18 cellular contexts compared by ENCODE assay signal in genomic region chr9:134278974-134279640, GRCh38. TPM values are rescaled to one million over a fixed set of nuclear protein-coding genes. Genes with fewer than 3 reads are reported as not detected.
DNase-seq lines count a peak whose midpoint lies in the region; ATAC-seq, FAIRE-seq and TF ChIP-seq lines count a peak whose summit lies in the region.
"Had no signal": no experiment of that assay in that cellular context is flagged by ENCODE, and none has a peak within 500 bp of the region (broad histone marks: within the 10 kb centered on the region; RNA-seq: fewer than 3 reads in every experiment).

No MANE protein-coding gene starts in this region.

- H3K18ac ChIP-seq in trophoblast cell (ENCODE audit: low read length) = no peak overlapping the region

- intact Hi-C loops in K562 (cut with micrococcal nuclease) = no loop called here

- H3K9me3 ChIP-seq in K562 (replicated peaks; ENCODE audit: control insufficient read depth, insufficient read depth, low read depth, low read length) = peaks cover 4% of the 10 kb centered on the region
- peaks cover 17% of the 10 kb centered on the region for H3K9me3 ChIP-seq in trophoblast cell (ENCODE audit: insufficient read depth, low read depth, low read length)
- H3K9me3 ChIP-seq: HAP-1 had no signal

- in situ Hi-C loops in K562 (cut with MboI) = no loop called here

- H2AK5ac ChIP-seq in trophoblast cell (ENCODE audit: low read length) = no peak overlapping the region

- H3K9me1 ChIP-seq in K562 (ENCODE audit: control insufficient read depth, insufficient read depth, low read length) = no peaks in the 10 kb centered on the region

- WGBS in K562 (ENCODE audit: insufficient coverage, low coverage, missing lambda C conversion rate) = 3% methylated on average over 8 of the region's 8 CpGs
- WGBS in trophoblast cell (ENCODE audit: extremely low coverage, insufficient coverage, insufficient read length) = 100% methylated on average over 5 of the region's 8 CpGs

- no peak overlapping the region for H3K4ac ChIP-seq in trophoblast cell (ENCODE audit: low read depth, low read length)

- H3K79me2 ChIP-seq in K562 (ENCODE audit: control insufficient read depth, insufficient read depth, low read length) = no peaks in the 10 kb centered on the region
- no peaks in the 10 kb centered on the region for H3K79me2 ChIP-seq in trophoblast cell (ENCODE audit: control insufficient read depth, insufficient read depth, low read length, poor library complexity)

- no peaks in the 10 kb centered on the region for H3K9me3 Mint-ChIP-seq in nephron progenitor cell

- H2BK120ac ChIP-seq in trophoblast cell (ENCODE audit: insufficient read depth, low read length, poor library complexity) = no peak overlapping the region

- no peak overlapping the region for H3K27ac Mint-ChIP-seq in nephron progenitor cell
- H3K27ac Mint-ChIP-seq: CD14-positive monocyte; CD4-positive, alpha-beta memory T cell had no signal

- DNase-seq in GM12891 (ENCODE audit: insufficient read length, low spot score) = no peak
- no peak for DNase-seq in HTR-8/SVneo (ENCODE audit: insufficient read length, low spot score)
- no peak for DNase-seq in K562 (ENCODE audit: extremely low read depth in 1 of 4, low spot score in 3 of 4)
- no peak for DNase-seq in trophoblast cell
- DNase-seq in activated CD4-positive, alpha-beta T cell treated with anti-CD3 and anti-CD28 coated beads for 1 hour = no peak
- no peak for DNase-seq in nephron progenitor cell
- DNase-seq in DMS114 treated with DMSO at 0.1 percent for 48 hours (lab: John Stamatoyannopoulos, UW; ENCODE audit: unreplicated experiment) = no peak
- DNase-seq: 8988T; CD4-positive, alpha-beta memory T cell; DMS79 treated with DMSO at 0.1 percent for 48 hours; GF-D8; GOT3 had no signal

- no peak overlapping the region for H3K9ac ChIP-seq in K562 (ENCODE audit: insufficient read depth in 1 of 2, low read depth in 2 of 2, low read length in 2 of 2)
- H3K9ac ChIP-seq in trophoblast cell (ENCODE audit: low read length) = no peak overlapping the region
- H3K9ac ChIP-seq: BLaER1, KMS-11 had no signal

- TF ChIP-seq POLR2A in GM12891 (IDR thresholded peaks at IDR 0.05; ENCODE audit: low read depth, low read length) (no peak), K562 (conservative IDR thresholded peaks at IDR 0.05) (no peak)

- H3K27ac ChIP-seq in K562 (ENCODE audit: extremely low read depth, low read depth, low read length) (no peak overlapping the region), trophoblast cell (ENCODE audit: low read depth, low read length) (no peak overlapping the region)
- H3K27ac ChIP-seq: BLaER1, HL-60, KMS-11 had no signal

- H3K4me1 ChIP-seq in K562 (replicated peaks in 1 of 2; ENCODE audit: control insufficient read depth in 2 of 2, insufficient read depth in 2 of 2, low read length in 2 of 2) (peaks cover 0 to 17% of the 10 kb centered on the region in 2 experiments; a peak in 4 of 5 replicates), trophoblast cell (ENCODE audit: control insufficient read depth in 1 of 2, insufficient read depth in 2 of 2, low read length in 2 of 2) (no peaks in the 10 kb centered on the region)
- H3K4me1 ChIP-seq: HAP-1 had no signal

- no peak overlapping the region for H2BK5ac ChIP-seq in trophoblast cell (ENCODE audit: low read depth, low read length, poor library complexity)

- H3K14ac ChIP-seq in trophoblast cell (ENCODE audit: low read length) = no peak overlapping the region

- H3K79me1 ChIP-seq in trophoblast cell (ENCODE audit: low read length) = no peaks in the 10 kb centered on the region

- no peak for TF ChIP-seq RAD21 in K562 (CRISPR knock-in tag; conservative IDR thresholded peaks at IDR 0.05 in 1 of 2, IDR thresholded peaks at IDR 0.05 in 1 of 2)

- H3K36me3 ChIP-seq in K562 (ENCODE audit: control insufficient read depth, insufficient read depth, low read length) (no peaks in the 10 kb centered on the region), trophoblast cell (ENCODE audit: control insufficient read depth in 1 of 2, insufficient read depth in 2 of 2, low read length in 2 of 2) (no peaks in the 10 kb centered on the region)
- H3K36me3 ChIP-seq: BLaER1, HAP-1 had no signal

- peaks cover 12 to 79% of the 10 kb centered on the region in 2 experiments; a peak in 4 of 5 replicates for H3K27me3 ChIP-seq in K562 (ENCODE audit: control insufficient read depth in 2 of 2, insufficient read depth in 2 of 2, low read length in 2 of 2)
- no peaks in the 10 kb centered on the region for H3K27me3 ChIP-seq in trophoblast cell (ENCODE audit: insufficient read depth, low read length)
- H3K27me3 ChIP-seq: BLaER1 had no signal

- H3K4me3 Mint-ChIP-seq in nephron progenitor cell = no peak overlapping the region
- H3K4me3 Mint-ChIP-seq: CD14-positive monocyte; CD4-positive, alpha-beta memory T cell had no signal

- H4K8ac ChIP-seq in trophoblast cell (ENCODE audit: low read depth, low read length) = no peak overlapping the region

- CTCF ChIA-PET in K562 (lab: Yijun Ruan, JAX; ENCODE audit: low intra/inter-chr PET ratio) = no interaction called here

- H3K4me2 ChIP-seq in K562 (ENCODE audit: insufficient read depth, low read length) (no peak overlapping the region), trophoblast cell (ENCODE audit: low read length) (no peak overlapping the region)
- H3K4me2 ChIP-seq: BLaER1, KMS-11 had no signal

- H4K20me1 ChIP-seq in K562 (replicated peaks; ENCODE audit: control insufficient read depth, insufficient read depth, low read length) = peaks cover 6% of the 10 kb centered on the region; the same call in 1 of the 2 replicates
- H4K20me1 ChIP-seq: BLaER1 had no signal

- peaks cover 26% of the 10 kb centered on the region for H3K27me3 Mint-ChIP-seq in nephron progenitor cell (ENCODE audit: low read depth, poor library complexity)

- BruUV-seq in K562 (replicated peaks; lab: Mats Ljungman, UMichigan) = no TSS peak

- H3K4me3 ChIP-seq in K562 = no peak overlapping the region
- H3K4me3 ChIP-seq in trophoblast cell (ENCODE audit: low read depth, low read length) = peak overlapping the region; percentile 25
- H3K4me3 ChIP-seq: BLaER1, HAP-1 had no signal

- ATAC-seq in K562 = no peak

- peaks cover 25% of the 10 kb centered on the region for H3K4me1 Mint-ChIP-seq in nephron progenitor cell
- H3K4me1 Mint-ChIP-seq: CD4-positive, alpha-beta memory T cell had no signal

- no peak overlapping the region for H4K91ac ChIP-seq in trophoblast cell (ENCODE audit: low read depth, low read length)

- TF ChIP-seq EP300 in K562 (IDR thresholded peaks at IDR 0.05; ENCODE audit: low read length) = no peak

- no peak overlapping the region for H4K12ac ChIP-seq in trophoblast cell (ENCODE audit: low read depth, low read length)

- FAIRE-seq in GM12891 (lab: Jason Lieb, UNC) (peak; percentile 78), HTR-8/SVneo (lab: Jason Lieb, UNC) (peak; percentile 95), K562 (lab: Jason Lieb, UNC) (peak; percentile 40)
- FAIRE-seq: GM19239 had no signal

- POLR2A ChIA-PET in K562 (lab: Yijun Ruan, JAX) = no interaction called here

- no peak overlapping the region for H2AFZ ChIP-seq in K562 (ENCODE audit: low read depth, low read length)
- H2AFZ ChIP-seq in trophoblast cell (ENCODE audit: insufficient read depth, low read length, poor library complexity) = no peak overlapping the region

- no peak for TF ChIP-seq CTCF in K562 (IDR thresholded peaks at IDR 0.05 in 2 of 3, conservative IDR thresholded peaks at IDR 0.05 in 1 of 3; ENCODE audit: insufficient read depth in 2 of 3, low read depth in 1 of 3, low read length in 3 of 3)
- no peak for TF ChIP-seq CTCF in nephron progenitor cell (IDR thresholded peaks at IDR 0.05)

- no peaks in the 10 kb centered on the region for H3K36me3 Mint-ChIP-seq in nephron progenitor cell (ENCODE audit: low read depth)
- H3K36me3 Mint-ChIP-seq: CD14-positive monocyte; CD4-positive, alpha-beta memory T cell had no signal

- no peak overlapping the region for H3K23ac ChIP-seq in trophoblast cell (ENCODE audit: low read length)

- H2BK12ac ChIP-seq in trophoblast cell (ENCODE audit: low read length) = no peak overlapping the region

TF ChIP-seq in GM12891, 5 proteins besides CTCF, POLR2A, EP300 and RAD21:
- TF ChIP-seq SPI1 (IDR thresholded peaks at IDR 0.05; ENCODE audit: low read depth, low read length) (no peak), PAX5 (IDR thresholded peaks at IDR 0.05; ENCODE audit: insufficient read depth, low read length, severe bottlenecking) (no peak), TAF1 (IDR thresholded peaks at IDR 0.05; ENCODE audit: low read depth, low read length) (no peak), POU2F2 (IDR thresholded peaks at IDR 0.05; ENCODE audit: low read depth, low read length) (no peak), POLR2AphosphoS5 (IDR thresholded peaks at IDR 0.05; ENCODE audit: low read depth, low read length) (no peak)

TF ChIP-seq in K562, 482 proteins besides CTCF, POLR2A, EP300 and RAD21:
- no peak for TF ChIP-seq ZNF253 (CRISPR knock-in tag; conservative IDR thresholded peaks at IDR 0.05)
- no peak for TF ChIP-seq NFIC (IDR thresholded peaks at IDR 0.05)
- TF ChIP-seq MAX (CRISPR knock-in tag; IDR thresholded peaks at IDR 0.05) = 0 out of 2 replicates have a peak, but pooled peaks have one; percentile 34

RNA-seq across cellular contexts. Expression of gene RXRA, which starts 47.1 kb away (rescaled TPM):
- 28.3 TPM for polyA plus RNA-seq in GM12891 (2012; ENCODE audit: low read depth, missing spikeins)
- 9.2 and 26.3 TPM in 2 replicates for total RNA-seq in K562 (2011; cell fraction: chromatin; rRNA removed; ENCODE audit: low replicate concordance)
- 12.6 and 15.3 TPM in 2 replicates for total RNA-seq in K562 (2011; cell fraction: nucleolus; rRNA removed)
- 9.4 and 10.3 TPM in 2 replicates for total RNA-seq in K562 (2011; cell fraction: nucleoplasm; rRNA removed)
- total RNA-seq in K562 (2014; rRNA removed) = 9.6 and 11.0 TPM in 2 replicates
- 1.5 and 1.8 TPM in 2 replicates for total RNA-seq in K562 (2014; rRNA removed; fragmentation: Illumina TruSeq; extraction: Trizol)
- 4.2 and 5.7 TPM in 2 replicates for total RNA-seq in K562 (2015; rRNA removed; fragmentation: Illumina TruSeq; extraction: Trizol)
- total RNA-seq in K562 (2021) = 21.4 and 23.6 TPM in 2 replicates
- polyA plus RNA-seq in K562 (2011; rRNA removed) = 4.0 and 4.6 TPM in 2 replicates
- 8.4 and 14.0 TPM in 2 replicates for polyA plus RNA-seq in K562 (2011; cell fraction: cytosol; rRNA removed)
- 7.8 and 14.2 TPM in 2 replicates for polyA plus RNA-seq in K562 (2011; cell fraction: nucleus; rRNA removed)
- polyA plus RNA-seq in K562 (2012) = 13.9 and 14.6 TPM in 2 replicates
- 5.2 and 14.5 TPM in 2 replicates for polyA plus RNA-seq in K562 (2014; fragmentation: Illumina TruSeq; extraction: Trizol)
- polyA plus RNA-seq in K562 (2014; fragmentation: Nextera tagmentation; extraction: Ambion mirVana) = under 1 TPM; 0.35 to 0.56 TPM
- 6.8 and 14.8 TPM in 2 replicates for polyA plus RNA-seq in K562 (2014; rRNA removed)
- polyA minus RNA-seq in K562 (2011; rRNA and poly(A)+ RNA removed) = 2.2 and 4.3 TPM in 2 replicates
- polyA minus RNA-seq in K562 (2011; cell fraction: cytosol; rRNA and poly(A)+ RNA removed) = 13.6 and 24.3 TPM in 2 replicates
- polyA minus RNA-seq in K562 (2011; cell fraction: nucleus; rRNA and poly(A)+ RNA removed) = 6.7 and 8.4 TPM in 2 replicates
- 31.7 and 33.2 TPM in 2 replicates for polyA plus RNA-seq in trophoblast cell (2013)
